ENCODE assay signal across 26 cellular contexts in genomic region chr10:97547889-97548485, GRCh38. TPM values are rescaled to one million over a fixed set of nuclear protein-coding genes. Genes with fewer than 3 reads are reported as not detected.
DNase-seq lines count a peak whose midpoint lies in the region; ATAC-seq, FAIRE-seq and TF ChIP-seq lines count a peak whose summit lies in the region.
"Had no signal": no experiment of that assay in that cellular context is flagged by ENCODE, and none has a peak within 500 bp of the region (broad histone marks: within the 10 kb centered on the region; RNA-seq: fewer than 3 reads in every experiment).

No MANE protein-coding gene starts in this region.

- CTCF ChIA-PET in Panc1 (lab: Charles Lee), result no interaction called here
- CTCF ChIA-PET in H1 (lab: Charles Lee; ENCODE audit: partially characterized antibody), result interaction anchor here (1.2 to 15.4 kb wide), 3 partner anchors 12 to 33 kb away, joined by 4 to 388 read pairs (median 169); partner anchors contain the start of gene ANKRD2

- H3K4me1 Mint-ChIP-seq in natural killer cell, result peaks cover 0 to 3% of the 10 kb centered on the region in 2 donors

- no peak overlapping the region for H3K18ac ChIP-seq in H1 (ENCODE audit: extremely low read depth, low read length)

- no peak overlapping the region for H2AFZ ChIP-seq in H1 (ENCODE audit: low read length)

- in situ Hi-C loops in Panc1 (cut with HindIII; ENCODE audit: low pct_unique_long_range_greater_than_20kb, low sequenced_read_pairs), result no loop called here

- H3K27me3 ChIP-seq in Panc1 (ENCODE audit: control insufficient read depth, insufficient read depth, low read length) (no peaks in the 10 kb centered on the region), H1 (replicated peaks in 1 of 4; ENCODE audit: control insufficient read depth in 3 of 4, extremely low read depth in 1 of 4, insufficient read depth in 3 of 4, low read length in 3 of 4) (no peaks in the 10 kb centered on the region)

- no peak for TF ChIP-seq EP300 in H1 (IDR thresholded peaks at IDR 0.05; ENCODE audit: borderline replicate concordance in 1 of 2, low read depth in 2 of 2, low read length in 2 of 2)

- H3K36me3 ChIP-seq in Panc1 (ENCODE audit: control insufficient read depth, insufficient read depth, low read length) (no peaks in the 10 kb centered on the region), H1 (ENCODE audit: control insufficient read depth in 2 of 4, insufficient read depth in 4 of 4, low read length in 3 of 4) (no peaks in the 10 kb centered on the region)

- no peak for TF ChIP-seq CTCF in Panc1 (IDR thresholded peaks at IDR 0.05)
- no peak for TF ChIP-seq CTCF in H1 (IDR thresholded peaks at IDR 0.05; ENCODE audit: control extremely low read depth in 1 of 3, insufficient read depth in 1 of 3, low read depth in 1 of 3, low read length in 3 of 3)
- TF ChIP-seq CTCF in natural killer cell (IDR thresholded peaks at IDR 0.05), result no peak

- H3K9me3 ChIP-seq in Panc1 (ENCODE audit: control insufficient read depth, insufficient read depth, low read depth, low read length) (no peaks in the 10 kb centered on the region), H1 (ENCODE audit: insufficient read depth in 2 of 2, low read depth in 1 of 2, low read length in 1 of 2) (no peaks in the 10 kb centered on the region)
- H3K9me3 ChIP-seq: psoas muscle had no signal

- peaks cover 3% of the 10 kb centered on the region for H3K79me1 ChIP-seq in H1 (ENCODE audit: low read depth, low read length)

- no peak for DNase-seq in GM12892 (ENCODE audit: insufficient read length)
- no peak for DNase-seq in Panc1 (ENCODE audit: low read depth, low spot score)
- no peak for DNase-seq in H1 (ENCODE audit: low read depth in 1 of 2, low spot score in 2 of 2)
- peak; percentile 52 for DNase-seq in left kidney (ENCODE audit: low read depth, low spot score)
- DNase-seq in midbrain (lab: John Stamatoyannopoulos, UW), result no peak
- DNase-seq in natural killer cell, result no peak
- DNase-seq: activated gamma-delta T cell treated with Interleukin-2 at 50 U/mL for 16 hours; anterior cingulate cortex; GDM1; H7; hippocampal formation; naive thymus-derived CD8-positive, alpha-beta T cell; NCI-H146; NCI-H446; SHP77 treated with DMSO at 0.1 percent for 48 hours; stimulated activated CD4-positive, alpha-beta T cell treated with anti-CD3 and anti-CD28 coated beads, Interleukin-12 subunit alpha, Interleukin-12 subunit beta, amount 100 ng/mL, for 4 hours; stimulated activated CD8-positive, alpha-beta memory T cell treated with anti-CD3 and anti-CD28 coated beads, Interleukin-4, amount 100 ng/mL, for 48 hours had no signal

- H4K5ac ChIP-seq in H1 (ENCODE audit: insufficient read length, low read depth, low read length), result no peak overlapping the region

- WGBS in H1 (ENCODE audit: extremely low coverage in 1 of 2, insufficient coverage in 1 of 2, insufficient read length in 1 of 2, insufficient replicate concordance in 2 of 2, low coverage in 1 of 2, low lambda C conversion rate in 2 of 2, missing lambda C conversion rate in 1 of 2), 2 experiments, result 90% methylated on average over 6 of the region's 6 CpGs; no CpG with 5 or more reads in 1 of the 2 experiments

- no peak overlapping the region for H4K8ac ChIP-seq in H1 (ENCODE audit: extremely low read depth, insufficient read depth, low read length)

- no peak for ATAC-seq in Panc1
- no peak for ATAC-seq in GM21367 (IDR thresholded peaks at IDR 0.05; ENCODE audit: unreplicated experiment)
- ATAC-seq in HG03442 (IDR thresholded peaks at IDR 0.05; ENCODE audit: unreplicated experiment), result no peak
- ATAC-seq in natural killer cell, result no peak
- ATAC-seq: naive thymus-derived CD8-positive, alpha-beta T cell; psoas muscle had no signal

- peak overlapping the region; percentile 48 for H3K27ac ChIP-seq in Panc1 (ENCODE audit: low read length)
- no peak overlapping the region for H3K27ac ChIP-seq in H1 (ENCODE audit: low read depth, low read length)
- H3K27ac ChIP-seq: C4-2B had no signal

- H2BK12ac ChIP-seq in H1 (ENCODE audit: low read depth, low read length), result no peak overlapping the region

- H2BK120ac ChIP-seq in H1 (replicated peaks; ENCODE audit: low read depth, low read length), result no peak overlapping the region

- no peak overlapping the region for H3K4me3 ChIP-seq in Panc1 (ENCODE audit: low read depth in 2 of 2, low read length in 2 of 2)
- no peak overlapping the region for H3K4me3 ChIP-seq in H1 (ENCODE audit: extremely low read depth in 1 of 4, insufficient read depth in 2 of 4, low read depth in 3 of 4, low read length in 4 of 4)
- H3K4me3 ChIP-seq: psoas muscle had no signal

- TF ChIP-seq POLR2A in GM12892 (IDR thresholded peaks at IDR 0.05; ENCODE audit: low read depth, low read length) (no peak), H1 (IDR thresholded peaks at IDR 0.05; ENCODE audit: control extremely low read depth in 1 of 2, low read depth in 2 of 2, low read length in 2 of 2) (no peak)

- BruUV-seq in Panc1 (replicated peaks; lab: Mats Ljungman, UMichigan), result no TSS peak

- H4K91ac ChIP-seq in H1 (replicated peaks; ENCODE audit: insufficient read length, low read length), result no peak overlapping the region

- H3K4me2 ChIP-seq in H1 (ENCODE audit: insufficient read depth in 1 of 2, low read depth in 2 of 2, low read length in 2 of 2), result no peak overlapping the region

- H3K4me3 Mint-ChIP-seq in natural killer cell, result no peak overlapping the region
- H3K4me3 Mint-ChIP-seq: memory B cell; naive thymus-derived CD8-positive, alpha-beta T cell had no signal

- H2AK5ac ChIP-seq in H1 (ENCODE audit: low read depth, low read length), result no peak overlapping the region

- no peaks in the 10 kb centered on the region for H3K9me3 Mint-ChIP-seq in natural killer cell
- H3K9me3 Mint-ChIP-seq: memory B cell; naive thymus-derived CD8-positive, alpha-beta T cell had no signal

- peak overlapping the region; percentile 48; the same call in 1 of the 2 replicates for H2BK15ac ChIP-seq in H1 (ENCODE audit: low read length)

- no peak overlapping the region for H3K27ac Mint-ChIP-seq in natural killer cell
- H3K27ac Mint-ChIP-seq: memory B cell; naive thymus-derived CD8-positive, alpha-beta T cell had no signal

- H2BK20ac ChIP-seq in H1 (ENCODE audit: low read length), result no peak overlapping the region

- H3K4me1 ChIP-seq in Panc1 (ENCODE audit: control insufficient read depth, insufficient read depth, low read length), result peaks cover 41% of the 10 kb centered on the region
- H3K4me1 ChIP-seq in H1 (replicated peaks in 1 of 4; ENCODE audit: control insufficient read depth in 3 of 4, insufficient read depth in 4 of 4, low read length in 3 of 4), result peaks cover 16 to 23% (median 17%) of the 10 kb centered on the region in 4 experiments

- no peak overlapping the region for H3K23ac ChIP-seq in H1 (ENCODE audit: insufficient read length)

- peaks cover 0 to 4% of the 10 kb centered on the region in 2 donors for H3K27me3 Mint-ChIP-seq in natural killer cell (ENCODE audit: low read depth in 2 of 2)
- H3K27me3 Mint-ChIP-seq: naive thymus-derived CD8-positive, alpha-beta T cell had no signal

- no peak overlapping the region for H3K14ac ChIP-seq in H1 (ENCODE audit: insufficient read length)

- H3K23me2 ChIP-seq in H1 (ENCODE audit: low read depth, low read length), result no peaks in the 10 kb centered on the region

- no peak overlapping the region for H3K56ac ChIP-seq in H1 (replicated peaks; ENCODE audit: insufficient read length, low read depth, low read length)

- POLR2A ChIA-PET in Panc1 (lab: Charles Lee), result no interaction called here
- POLR2A ChIA-PET in H1 (lab: Charles Lee; ENCODE audit: partially characterized antibody), result no interaction called here

- no peaks in the 10 kb centered on the region for H4K20me1 ChIP-seq in H1 (replicated peaks in 1 of 2; ENCODE audit: control insufficient read depth in 1 of 2, insufficient read depth in 2 of 2, low read length in 2 of 2)

- FAIRE-seq in GM12892 (lab: Jason Lieb, UNC) (peak; percentile 46), H1 (lab: Jason Lieb, UNC) (no peak)
- FAIRE-seq: colon, islet of Langerhans had no signal

- H2BK5ac ChIP-seq in H1 (ENCODE audit: low read depth, low read length), result no peak overlapping the region

- TF ChIP-seq RAD21 in H1 (IDR thresholded peaks at IDR 0.05 in 1 of 2, conservative IDR thresholded peaks at IDR 0.05 in 1 of 2; ENCODE audit: low read depth in 2 of 2, low read length in 2 of 2), result no peak

- H3K4ac ChIP-seq in H1 (replicated peaks; ENCODE audit: insufficient read length, low read depth, low read length), result no peak overlapping the region

- no peaks in the 10 kb centered on the region for H3K36me3 Mint-ChIP-seq in natural killer cell
- H3K36me3 Mint-ChIP-seq: memory B cell; naive thymus-derived CD8-positive, alpha-beta T cell had no signal

- H3K79me2 ChIP-seq in H1 (ENCODE audit: control insufficient read depth in 1 of 2, insufficient read depth in 2 of 2, low read length in 2 of 2), result no peaks in the 10 kb centered on the region

- intact Hi-C loops in Panc1 (cut with micrococcal nuclease; ENCODE audit: unreplicated experiment), result no loop called here
- intact Hi-C loops in natural killer cell (cut with micrococcal nuclease), result no loop called here

- H3K9ac ChIP-seq in H1 (replicated peaks in 1 of 4; ENCODE audit: extremely low read depth in 1 of 4, low read depth in 3 of 4, low read length in 3 of 4), result no peak overlapping the region; a peak in 1 of 7 replicates

RNA-seq across cellular contexts. Expression of gene ANKRD2, which starts 24.6 kb away (rescaled TPM):
- not detected for polyA plus RNA-seq in GM12892 (2012; ENCODE audit: missing spikeins)
- total RNA-seq in Panc1 (2021; ENCODE audit: unreplicated experiment) (0.98 TPM), natural killer cell (not detected)
- polyA plus RNA-seq in Panc1 (2012; ENCODE audit: insufficient read length), result 0.56 TPM
- not detected in 2 replicates for total RNA-seq in H1 (2021; fragmentation: NEBNext Ultra II Directional; extraction: Animal tissue kit (Norgen Biotek cat#: 25700))
- not detected in 2 replicates for polyA plus RNA-seq in H1 (2011; rRNA removed)
- not detected for polyA plus RNA-seq in H1 (2011; cell fraction: cytosol; rRNA removed)
- polyA plus RNA-seq in H1 (2011; cell fraction: nucleus; rRNA removed), result not detected
- polyA plus RNA-seq in H1 (2012, experiment 1 of 2), result not detected in 4 replicates
- polyA plus RNA-seq in H1 (2012, experiment 2 of 2), result not detected
- not detected for polyA plus RNA-seq in H1 (2013, experiment 1 of 2)
- polyA plus RNA-seq in H1 (2013, experiment 2 of 2), result not detected
- not detected in 2 replicates for polyA minus RNA-seq in H1 (2011; rRNA and poly(A)+ RNA removed)
- not detected for polyA minus RNA-seq in H1 (2011; cell fraction: cytosol; rRNA and poly(A)+ RNA removed)
- not detected for polyA minus RNA-seq in H1 (2011; cell fraction: nucleus; rRNA and poly(A)+ RNA removed)
- total RNA-seq: H7; M059J; naive thymus-derived CD8-positive, alpha-beta T cell; T-helper 1 cell treated with Interleukin-12 subunit alpha and Interleukin-12 subunit beta and Interleukin-4 antibody, amounts not matched to agents 30 ng/mL and 1 ng/mL, for 36 hours had no signal
- polyA plus RNA-seq: naive thymus-derived CD8-positive, alpha-beta T cell had no signal

RNA-seq across cellular contexts. Expression of gene HOGA1, which starts 36.2 kb away (rescaled TPM):
- not detected for polyA plus RNA-seq in GM12892 (2012; ENCODE audit: missing spikeins)
- total RNA-seq in Panc1 (2021; ENCODE audit: unreplicated experiment) (0.08 TPM), natural killer cell (not detected)
- polyA plus RNA-seq in Panc1 (2012; ENCODE audit: insufficient read length), result 0.16 TPM
- total RNA-seq in H1 (2021; fragmentation: NEBNext Ultra II Directional; extraction: Animal tissue kit (Norgen Biotek cat#: 25700)), result 0.28 and 0.29 TPM in 2 replicates
- polyA plus RNA-seq in H1 (2011; rRNA removed), result 0.57 and 1.00 TPM in 2 replicates
- 0.53 TPM for polyA plus RNA-seq in H1 (2011; cell fraction: cytosol; rRNA removed)
- polyA plus RNA-seq in H1 (2011; cell fraction: nucleus; rRNA removed), result 0.47 TPM
- polyA plus RNA-seq in H1 (2012, experiment 1 of 2), result 0.19 to 0.74 TPM (median 0.51 TPM) in 4 replicates
- 0.42 TPM for polyA plus RNA-seq in H1 (2012, experiment 2 of 2)
- polyA plus RNA-seq in H1 (2013, experiment 1 of 2), result 0.26 TPM
- polyA plus RNA-seq in H1 (2013, experiment 2 of 2), result 0.17 TPM
- polyA minus RNA-seq in H1 (2011; rRNA and poly(A)+ RNA removed), result 0.50 and 0.63 TPM in 2 replicates
- polyA minus RNA-seq in H1 (2011; cell fraction: cytosol; rRNA and poly(A)+ RNA removed), result not detected
- 0.80 TPM for polyA minus RNA-seq in H1 (2011; cell fraction: nucleus; rRNA and poly(A)+ RNA removed)
- total RNA-seq: H7; naive thymus-derived CD8-positive, alpha-beta T cell; T-helper 1 cell treated with Interleukin-12 subunit alpha and Interleukin-12 subunit beta and Interleukin-4 antibody, amounts not matched to agents 30 ng/mL and 1 ng/mL, for 36 hours had no signal
- polyA plus RNA-seq: naive thymus-derived CD8-positive, alpha-beta T cell had no signal

RNA-seq across cellular contexts. Expression of gene C10orf62, which starts 41.5 kb away (rescaled TPM):
- polyA plus RNA-seq in GM12892 (2012; ENCODE audit: missing spikeins), result not detected
- total RNA-seq in Panc1 (2021; ENCODE audit: unreplicated experiment), result not detected
- not detected for polyA plus RNA-seq in Panc1 (2012; ENCODE audit: insufficient read length)
- not detected in 2 replicates for total RNA-seq in H1 (2021; fragmentation: NEBNext Ultra II Directional; extraction: Animal tissue kit (Norgen Biotek cat#: 25700))
- 0.05 TPM in 1 of 2 replicates, not detected in the other for polyA plus RNA-seq in H1 (2011; rRNA removed)
- polyA plus RNA-seq in H1 (2011; cell fraction: cytosol; rRNA removed), result 0.08 TPM
- polyA plus RNA-seq in H1 (2011; cell fraction: nucleus; rRNA removed), result 0.09 TPM
- polyA plus RNA-seq in H1 (2012, experiment 1 of 2), result not detected in 4 replicates
- not detected for polyA plus RNA-seq in H1 (2012, experiment 2 of 2)
- polyA plus RNA-seq in H1 (2013, experiment 1 of 2), result not detected
- polyA plus RNA-seq in H1 (2013, experiment 2 of 2), result not detected
- 0.16 and 0.41 TPM in 2 replicates for polyA minus RNA-seq in H1 (2011; rRNA and poly(A)+ RNA removed)
- not detected for polyA minus RNA-seq in H1 (2011; cell fraction: cytosol; rRNA and poly(A)+ RNA removed)
- not detected for polyA minus RNA-seq in H1 (2011; cell fraction: nucleus; rRNA and poly(A)+ RNA removed)
- under 1 TPM in 1 of 3 donors, not detected in 2; 0.32 TPM for total RNA-seq in natural killer cell
- total RNA-seq: H7; M059J; naive thymus-derived CD8-positive, alpha-beta T cell; T-helper 1 cell treated with Interleukin-12 subunit alpha and Interleukin-12 subunit beta and Interleukin-4 antibody, amounts not matched to agents 30 ng/mL and 1 ng/mL, for 36 hours had no signal
- polyA plus RNA-seq: naive thymus-derived CD8-positive, alpha-beta T cell had no signal

RNA-seq across cellular contexts. Expression of gene UBTD1, which starts 49.3 kb away (rescaled TPM):
- polyA plus RNA-seq in GM12892 (2012; ENCODE audit: missing spikeins), result 0.55 TPM
- 55.6 TPM for total RNA-seq in Panc1 (2021; ENCODE audit: unreplicated experiment)
- polyA plus RNA-seq in Panc1 (2012; ENCODE audit: insufficient read length), result 63.0 TPM
- 22.3 and 23.1 TPM in 2 replicates for total RNA-seq in H1 (2021; fragmentation: NEBNext Ultra II Directional; extraction: Animal tissue kit (Norgen Biotek cat#: 25700))
- polyA plus RNA-seq in H1 (2011; rRNA removed), result 36.2 and 48.8 TPM in 2 replicates
- 32.2 TPM for polyA plus RNA-seq in H1 (2011; cell fraction: cytosol; rRNA removed)
- 27.8 TPM for polyA plus RNA-seq in H1 (2011; cell fraction: nucleus; rRNA removed)
- polyA plus RNA-seq in H1 (2012, experiment 1 of 2), result 11.7 to 21.5 TPM (median 19.8 TPM) in 4 replicates
- polyA plus RNA-seq in H1 (2012, experiment 2 of 2), result 25.5 TPM
- polyA plus RNA-seq in H1 (2013, experiment 1 of 2), result 17.5 TPM
- polyA plus RNA-seq in H1 (2013, experiment 2 of 2), result 17.5 TPM
- 6.4 and 7.2 TPM in 2 replicates for polyA minus RNA-seq in H1 (2011; rRNA and poly(A)+ RNA removed)
- polyA minus RNA-seq in H1 (2011; cell fraction: cytosol; rRNA and poly(A)+ RNA removed), result 15.3 TPM
- 10.8 TPM for polyA minus RNA-seq in H1 (2011; cell fraction: nucleus; rRNA and poly(A)+ RNA removed)
- total RNA-seq in natural killer cell, result 1 to 10 TPM in 1 of 3 donors, under 1 TPM in 2; 0.70 to 1.1 (median 0.75) TPM

RNA-seq across cellular contexts. Expression of gene MMS19, which starts 49.8 kb away (rescaled TPM):
- 53.0 TPM for polyA plus RNA-seq in GM12892 (2012; ENCODE audit: missing spikeins)
- total RNA-seq in Panc1 (2021; ENCODE audit: unreplicated experiment) (83.3 TPM), natural killer cell (10 to 100 TPM; 53.8 to 68.4 (median 61.7) TPM)
- 81.5 TPM for polyA plus RNA-seq in Panc1 (2012; ENCODE audit: insufficient read length)
- 128 and 130 TPM in 2 replicates for total RNA-seq in H1 (2021; fragmentation: NEBNext Ultra II Directional; extraction: Animal tissue kit (Norgen Biotek cat#: 25700))
- polyA plus RNA-seq in H1 (2011; rRNA removed), result 221 and 228 TPM in 2 replicates
- 183 TPM for polyA plus RNA-seq in H1 (2011; cell fraction: cytosol; rRNA removed)
- polyA plus RNA-seq in H1 (2011; cell fraction: nucleus; rRNA removed), result 470 TPM
- polyA plus RNA-seq in H1 (2012, experiment 1 of 2), result 107 to 133 TPM (median 128 TPM) in 4 replicates
- 131 TPM for polyA plus RNA-seq in H1 (2012, experiment 2 of 2)
- 125 TPM for polyA plus RNA-seq in H1 (2013, experiment 1 of 2)
- 122 TPM for polyA plus RNA-seq in H1 (2013, experiment 2 of 2)
- polyA minus RNA-seq in H1 (2011; rRNA and poly(A)+ RNA removed), result 326 and 376 TPM in 2 replicates
- polyA minus RNA-seq in H1 (2011; cell fraction: cytosol; rRNA and poly(A)+ RNA removed), result 92.1 TPM
- 160 TPM for polyA minus RNA-seq in H1 (2011; cell fraction: nucleus; rRNA and poly(A)+ RNA removed)
